Comparison of ENCODE assay signal across 1 cellular context in the genomic region with DNA sequence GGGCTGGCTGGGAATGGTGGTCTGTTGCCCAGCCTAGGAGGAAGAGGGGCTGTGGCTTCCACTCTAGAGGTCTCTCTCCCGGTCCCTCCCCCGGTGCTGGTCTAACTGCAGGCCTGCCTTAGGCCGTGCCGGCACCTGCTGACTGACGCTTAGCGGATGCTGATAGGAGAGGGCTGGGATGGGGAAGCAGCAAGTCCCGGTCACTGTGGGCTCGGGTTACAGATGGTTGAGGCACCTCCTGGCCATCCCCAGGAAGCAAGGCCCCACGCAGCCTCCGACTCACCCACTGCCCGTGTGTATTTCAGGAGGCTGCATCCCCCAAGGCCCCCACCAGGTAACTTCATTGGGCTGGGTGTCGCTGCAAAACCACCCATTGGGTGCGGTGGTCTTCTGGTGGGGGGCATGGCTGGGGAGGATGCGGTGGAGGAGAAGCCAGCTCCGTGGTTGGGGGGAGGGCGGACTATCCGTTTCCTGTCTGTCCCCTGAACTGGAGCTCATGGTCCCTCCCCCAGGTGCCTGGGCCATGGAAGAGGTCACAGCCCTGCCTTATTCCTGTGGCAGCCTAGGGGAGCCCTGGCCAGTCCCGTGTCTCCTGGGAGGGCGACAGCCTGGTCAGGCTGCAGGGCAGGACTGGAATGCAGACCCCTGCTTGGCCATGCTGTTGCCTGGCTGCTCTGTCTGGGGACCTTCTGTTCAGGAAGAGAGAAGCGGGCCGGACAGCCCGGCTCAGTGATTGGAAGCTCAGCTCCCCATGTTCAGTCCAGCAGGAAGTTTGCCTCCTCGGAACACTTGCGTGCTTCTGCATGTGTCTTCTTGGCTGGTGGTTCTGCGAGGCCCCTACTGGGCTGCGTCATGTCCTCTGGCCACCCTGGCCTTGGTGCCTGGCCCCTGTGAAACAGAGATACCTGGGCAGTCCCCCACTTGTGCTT.
TF ChIP-seq lines count a peak whose summit lies in the region.

No MANE protein-coding gene starts in this region.

TF ChIP-seq in SK-N-SH, 30 proteins besides CTCF, POLR2A, EP300 and RAD21 (continued from another document):
- TF ChIP-seq, protein P1, sequence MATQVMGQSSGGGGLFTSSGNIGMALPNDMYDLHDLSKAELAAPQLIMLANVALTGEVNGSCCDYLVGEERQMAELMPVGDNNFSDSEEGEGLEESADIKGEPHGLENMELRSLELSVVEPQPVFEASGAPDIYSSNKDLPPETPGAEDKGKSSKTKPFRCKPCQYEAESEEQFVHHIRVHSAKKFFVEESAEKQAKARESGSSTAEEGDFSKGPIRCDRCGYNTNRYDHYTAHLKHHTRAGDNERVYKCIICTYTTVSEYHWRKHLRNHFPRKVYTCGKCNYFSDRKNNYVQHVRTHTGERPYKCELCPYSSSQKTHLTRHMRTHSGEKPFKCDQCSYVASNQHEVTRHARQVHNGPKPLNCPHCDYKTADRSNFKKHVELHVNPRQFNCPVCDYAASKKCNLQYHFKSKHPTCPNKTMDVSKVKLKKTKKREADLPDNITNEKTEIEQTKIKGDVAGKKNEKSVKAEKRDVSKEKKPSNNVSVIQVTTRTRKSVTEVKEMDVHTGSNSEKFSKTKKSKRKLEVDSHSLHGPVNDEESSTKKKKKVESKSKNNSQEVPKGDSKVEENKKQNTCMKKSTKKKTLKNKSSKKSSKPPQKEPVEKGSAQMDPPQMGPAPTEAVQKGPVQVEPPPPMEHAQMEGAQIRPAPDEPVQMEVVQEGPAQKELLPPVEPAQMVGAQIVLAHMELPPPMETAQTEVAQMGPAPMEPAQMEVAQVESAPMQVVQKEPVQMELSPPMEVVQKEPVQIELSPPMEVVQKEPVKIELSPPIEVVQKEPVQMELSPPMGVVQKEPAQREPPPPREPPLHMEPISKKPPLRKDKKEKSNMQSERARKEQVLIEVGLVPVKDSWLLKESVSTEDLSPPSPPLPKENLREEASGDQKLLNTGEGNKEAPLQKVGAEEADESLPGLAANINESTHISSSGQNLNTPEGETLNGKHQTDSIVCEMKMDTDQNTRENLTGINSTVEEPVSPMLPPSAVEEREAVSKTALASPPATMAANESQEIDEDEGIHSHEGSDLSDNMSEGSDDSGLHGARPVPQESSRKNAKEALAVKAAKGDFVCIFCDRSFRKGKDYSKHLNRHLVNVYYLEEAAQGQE (IDR thresholded peaks at IDR 0.05; ENCODE audit: low read depth, low read length) = no peak
- no peak for TF ChIP-seq RXRA (IDR thresholded peaks at IDR 0.05; ENCODE audit: borderline replicate concordance, low read depth)
